In genomic region chr3:14650193-14650592, GRCh38 we compare ENCODE assay signal across 16 cellular contexts. TPM values are rescaled to one million over a fixed set of nuclear protein-coding genes. Genes with fewer than 3 reads are reported as not detected.
DNase-seq lines count a peak whose midpoint lies in the region; ATAC-seq, FAIRE-seq and TF ChIP-seq lines count a peak whose summit lies in the region.
"Had no signal": no experiment of that assay in that cellular context is flagged by ENCODE, and none has a peak within 500 bp of the region (broad histone marks: within the 10 kb centered on the region; RNA-seq: fewer than 3 reads in every experiment).

No MANE protein-coding gene starts in this region.

- H3K4me1 Mint-ChIP-seq in Calu3 (ENCODE audit: low read depth, unreplicated experiment) = peaks cover 26% of the 10 kb centered on the region
- peaks cover 28% of the 10 kb centered on the region for H3K4me1 Mint-ChIP-seq in activated CD4-positive, alpha-beta memory T cell treated with anti-CD3 and anti-CD28 coated beads for 36 hours (ENCODE audit: low read depth)
- peaks cover 15% of the 10 kb centered on the region for H3K4me1 Mint-ChIP-seq in memory B cell

- TF ChIP-seq EP300 in A549 (IDR thresholded peaks at IDR 0.05) = no peak

- POLR2A ChIA-PET in A549 (lab: Yijun Ruan, JAX) = interaction anchor here (0.7 to 1.6 kb wide), 3 partner anchors 9 to 382 kb away, joined by 3 to 4 read pairs (median 4); no protein-coding TSS in a partner anchor
- POLR2A ChIA-PET in activated CD4-positive, alpha-beta memory T cell treated with anti-CD3 and anti-CD28 coated beads for 36 hours (lab: Charles Lee) = interaction anchor here (0.7 to 1.8 kb wide), 3 partner anchors 11 to 298 kb away, joined by 3 to 8 read pairs (median 3); no protein-coding TSS in a partner anchor

- peak overlapping the region; percentile 93 for H3K4me3 Mint-ChIP-seq in Calu3 (ENCODE audit: low read depth, unreplicated experiment)
- H3K4me3 Mint-ChIP-seq in activated CD4-positive, alpha-beta memory T cell treated with anti-CD3 and anti-CD28 coated beads for 36 hours = peak overlapping the region; percentile 89
- H3K4me3 Mint-ChIP-seq in memory B cell = peak overlapping the region; percentile 90

- peaks cover 34% of the 10 kb centered on the region; the same call in 2 of the 3 replicates for H3K4me1 ChIP-seq in A549

- no peak for TF ChIP-seq POLR2A in A549 (IDR thresholded peaks at IDR 0.05; ENCODE audit: low read length)

- no peak for TF ChIP-seq RAD21 in A549 (conservative IDR thresholded peaks at IDR 0.05 in 1 of 2, IDR thresholded peaks at IDR 0.05 in 1 of 2)

- 93% methylated on average over 4 of the region's 4 CpGs for WGBS in A549 (ENCODE audit: missing lambda C conversion rate)

- TF ChIP-seq CTCF in A549 (IDR thresholded peaks at IDR 0.05) (no peak), Calu3 (IDR thresholded peaks at IDR 0.05; ENCODE audit: unreplicated experiment) (no peak)

- no TSS peak for BruUV-seq in Calu3 (replicated peaks; lab: Mats Ljungman, UMichigan)

- peak overlapping the region; percentile 94 for H3K27ac Mint-ChIP-seq in Calu3 (ENCODE audit: unreplicated experiment)
- H3K27ac Mint-ChIP-seq in activated CD4-positive, alpha-beta memory T cell treated with anti-CD3 and anti-CD28 coated beads for 36 hours = peak overlapping the region; percentile 70
- peak overlapping the region; percentile 100 for H3K27ac Mint-ChIP-seq in memory B cell

- no peaks in the 10 kb centered on the region for H3K9me3 ChIP-seq in A549
- H3K9me3 ChIP-seq: adrenal gland, neutrophil had no signal

- H3K36me3 Mint-ChIP-seq in Calu3 (ENCODE audit: insufficient read depth, unreplicated experiment) (peaks cover 25% of the 10 kb centered on the region), memory B cell (peaks cover 2% of the 10 kb centered on the region)
- peaks cover 15% of the 10 kb centered on the region for H3K36me3 Mint-ChIP-seq in activated CD4-positive, alpha-beta memory T cell treated with anti-CD3 and anti-CD28 coated beads for 36 hours

- DNase-seq in A549 (ENCODE audit: low read depth in 1 of 2, low spot score in 1 of 2) (no peak), Calu3 (no peak), memory B cell (ENCODE audit: low spot score in 2 of 2) (no peak), NCI-H2107 (lab: John Stamatoyannopoulos, UW) (no peak), D341Med (ENCODE audit: low spot score) (no peak), Kasumi-1 (lab: John Stamatoyannopoulos, UW) (no peak)
- DNase-seq in activated CD4-positive, alpha-beta memory T cell treated with anti-CD3 and anti-CD28 coated beads for 36 hours = no peak
- DNase-seq: adrenal gland; dorsolateral prefrontal cortex; NCI-H1048; NCI-H510A treated with DMSO at 0.1 percent for 48 hours; SIG-M5; stimulated activated CD4-positive, alpha-beta T cell treated with anti-CD3 and anti-CD28 coated beads, Interleukin-12 subunit alpha, Interleukin-12 subunit beta, amount 100 ng/mL, for 4 hours had no signal

- H3K4me2 ChIP-seq in A549 = peak overlapping the region; percentile 63; the same call in 2 of the 3 replicates

- H3K27me3 Mint-ChIP-seq in Calu3 (ENCODE audit: unreplicated experiment) (no peaks in the 10 kb centered on the region), memory B cell (no peaks in the 10 kb centered on the region)
- no peaks in the 10 kb centered on the region for H3K27me3 Mint-ChIP-seq in activated CD4-positive, alpha-beta memory T cell treated with anti-CD3 and anti-CD28 coated beads for 36 hours

- H3K4me3 ChIP-seq in A549 = no peak overlapping the region

- H3K27ac ChIP-seq in A549 = no peak overlapping the region

- FAIRE-seq in A549 (lab: Jason Lieb, UNC) = no peak

- ATAC-seq in A549 (no peak), memory B cell (ENCODE audit: low read depth) (no peak), HG02798 (IDR thresholded peaks at IDR 0.05; ENCODE audit: poor library complexity, unreplicated experiment) (no peak)
- ATAC-seq: activated CD4-positive, CD25-positive, alpha-beta regulatory T cell treated with anti-CD3 and anti-CD28 coated beads, Interleukin-2, amount 50 U/mL, for 24 hours had no signal

- CTCF ChIA-PET in A549 (lab: Yijun Ruan, JAX) (interaction anchor here (0.6 kb wide), 1 partner anchor 565 kb away, joined by 3 read pairs; no protein-coding TSS in a partner anchor), Calu3 (lab: Charles Lee) (interaction anchor here (0.7 kb wide), 1 partner anchor 10 kb away, joined by 3 read pairs; no protein-coding TSS in a partner anchor)
- CTCF ChIA-PET in activated CD4-positive, alpha-beta memory T cell treated with anti-CD3 and anti-CD28 coated beads for 36 hours (lab: Charles Lee) = no interaction called here

- intact Hi-C loops in Calu3 (cut with micrococcal nuclease; ENCODE audit: unreplicated experiment) = no loop called here
- intact Hi-C loops in activated CD4-positive, alpha-beta memory T cell treated with anti-CD3 and anti-CD28 coated beads for 36 hours (cut with micrococcal nuclease) = loop anchor here (2.0 kb wide), 1 partner anchor 753 kb away; no protein-coding TSS in a partner anchor

- H3K9me3 Mint-ChIP-seq in Calu3 (ENCODE audit: low read depth, unreplicated experiment) = no peaks in the 10 kb centered on the region
- H3K9me3 Mint-ChIP-seq in activated CD4-positive, alpha-beta memory T cell treated with anti-CD3 and anti-CD28 coated beads for 36 hours = no peaks in the 10 kb centered on the region
- no peaks in the 10 kb centered on the region for H3K9me3 Mint-ChIP-seq in memory B cell

TF ChIP-seq in A549, 52 proteins besides CTCF, POLR2A, EP300 and RAD21:
- TF ChIP-seq ELK1 (IDR thresholded peaks at IDR 0.05; ENCODE audit: low read depth, low read length) = no peak
- peak; percentile 88 for TF ChIP-seq MAFK (IDR thresholded peaks at IDR 0.05; ENCODE audit: partially characterized antibody)

RNA-seq across cellular contexts. Expression of gene CCDC174, which starts 1.4 kb away (rescaled TPM):
- polyA plus RNA-seq in A549 (2011; rRNA removed) = 9.0 and 17.6 TPM in 2 replicates
- polyA plus RNA-seq in A549 (2012; cell fraction: cytosol; rRNA removed) = 3.4 and 5.5 TPM in 2 replicates
- polyA plus RNA-seq in A549 (2012; cell fraction: nucleus; rRNA removed) = 6.1 TPM in 2 replicates
- polyA plus RNA-seq in A549 (2017; fragmentation: RNase III; extraction: RNeasy Plus Mini Kit Qiagen cat#74134 plus additional on column Dnase treatment) = 10.8 to 12.6 TPM (median 11.7 TPM) in 3 replicates
- 6.7 and 7.3 TPM in 2 replicates for polyA minus RNA-seq in A549 (2011; rRNA and poly(A)+ RNA removed)
- total RNA-seq in Calu3 (2022) = 17.9 and 21.1 TPM in 2 replicates
- 10 to 100 TPM; 16.6 to 18.6 TPM for total RNA-seq in activated CD4-positive, alpha-beta memory T cell treated with anti-CD3 and anti-CD28 coated beads for 36 hours

RNA-seq across cellular contexts. Expression of gene C3orf20, which starts 24.7 kb away (rescaled TPM):
- polyA plus RNA-seq in A549 (2011; rRNA removed) (0.05 and 0.15 TPM in 2 replicates), A549 (2017; fragmentation: RNase III; extraction: RNeasy Plus Mini Kit Qiagen cat#74134 plus additional on column Dnase treatment) (0.03 to 0.08 TPM in 2 of 3 replicates, not detected in the other)
- not detected in 2 replicates for polyA plus RNA-seq in A549 (2012; cell fraction: cytosol; rRNA removed)
- polyA plus RNA-seq in A549 (2012; cell fraction: nucleus; rRNA removed) = 0.02 and 0.10 TPM in 2 replicates
- polyA minus RNA-seq in A549 (2011; rRNA and poly(A)+ RNA removed) = 0.19 and 0.21 TPM in 2 replicates
- total RNA-seq in Calu3 (2022) = 0.28 and 0.39 TPM in 2 replicates
- total RNA-seq in activated CD4-positive, alpha-beta memory T cell treated with anti-CD3 and anti-CD28 coated beads for 36 hours = under 1 TPM; 0.07 to 0.12 TPM
- polyA plus RNA-seq: adrenal gland had no signal
